ENCODE assay signal across 19 cellular contexts in the genomic region with DNA sequence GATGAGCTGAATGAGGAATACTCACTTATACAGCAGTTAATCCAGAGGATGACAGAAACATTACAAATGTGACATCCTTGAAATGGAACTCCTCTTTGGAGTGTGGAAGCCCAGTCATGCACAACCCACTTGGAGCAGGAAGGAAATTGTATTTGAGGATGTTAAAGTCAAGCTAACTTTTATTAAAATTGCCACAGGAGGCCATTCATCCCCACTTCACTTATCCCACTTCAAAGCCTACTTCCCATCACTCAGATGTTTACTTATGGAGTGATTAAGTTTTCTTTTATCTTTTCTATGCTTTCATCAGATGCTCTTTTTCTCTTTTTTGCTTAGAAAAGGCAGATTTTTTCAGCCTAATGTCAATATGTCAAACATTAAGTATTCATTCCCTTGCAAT.
"Had no signal": no experiment of that assay in that cellular context is flagged by ENCODE, and none has a peak within 500 bp of the region (broad histone marks: within the 10 kb centered on the region; RNA-seq: fewer than 3 reads in every experiment).

No MANE protein-coding gene starts in this region.

- H3K36me3 Mint-ChIP-seq: activated naive CD8-positive, alpha-beta T cell treated with anti-CD3 and anti-CD28 coated beads, Interleukin-2, amount 10 ng/mL, durations not matched to agents 7 days and 5 days had no signal

- H3K4me1 Mint-ChIP-seq: activated naive CD8-positive, alpha-beta T cell treated with anti-CD3 and anti-CD28 coated beads, Interleukin-2, amount 10 ng/mL, durations not matched to agents 7 days and 5 days; immature natural killer cell; naive thymus-derived CD4-positive, alpha-beta T cell had no signal

- DNase-seq: activated CD4-positive, alpha-beta T cell treated with anti-CD3 and anti-CD28 coated beads for 1 hour; activated CD4-positive, alpha-beta T cell treated with anti-CD3 and anti-CD28 coated beads, Interleukin-2, amount 50 U/mL, for 4 hours; activated naive CD8-positive, alpha-beta T cell treated with anti-CD3 and anti-CD28 coated beads, Interleukin-2, amount 10 ng/mL, durations not matched to agents 7 days and 5 days; activated T-cell treated with anti-CD3 and anti-CD28 coated beads for 4 hours; amygdala; dermis blood vessel endothelial cell; effector memory CD4-positive, alpha-beta T cell; heart left ventricle; immature natural killer cell; mesenchymal stem cell; naive thymus-derived CD4-positive, alpha-beta T cell; stimulated activated CD4-positive, alpha-beta T cell treated with anti-CD3 and anti-CD28 coated beads, Interleukin-2, amount 100 ng/mL, for 24 hours; uterus had no signal

- H3K27me3 ChIP-seq: esophagus muscularis mucosa, gastroesophageal sphincter, heart left ventricle, right atrium auricular region, tibial nerve, uterus had no signal

- H3K27ac Mint-ChIP-seq: activated naive CD8-positive, alpha-beta T cell treated with anti-CD3 and anti-CD28 coated beads, Interleukin-2, amount 10 ng/mL, durations not matched to agents 7 days and 5 days; immature natural killer cell; naive thymus-derived CD4-positive, alpha-beta T cell; stimulated activated naive CD8-positive, alpha-beta T cell treated with anti-CD3 and anti-CD28 coated beads, Interleukin-15, Interleukin-2, amounts not matched to agents 100 ng/mL and 50 ng/mL, for 24 hours had no signal

- H3K9me3 Mint-ChIP-seq: activated naive CD8-positive, alpha-beta T cell treated with anti-CD3 and anti-CD28 coated beads, Interleukin-2, amount 10 ng/mL, durations not matched to agents 7 days and 5 days; immature natural killer cell; naive thymus-derived CD4-positive, alpha-beta T cell; stimulated activated naive CD8-positive, alpha-beta T cell treated with anti-CD3 and anti-CD28 coated beads, Interleukin-15, Interleukin-2, amounts not matched to agents 100 ng/mL and 50 ng/mL, for 24 hours had no signal

- ATAC-seq: gastroesophageal sphincter; heart left ventricle; naive thymus-derived CD4-positive, alpha-beta T cell had no signal

- H3K4me3 Mint-ChIP-seq: activated naive CD8-positive, alpha-beta T cell treated with anti-CD3 and anti-CD28 coated beads, Interleukin-2, amount 10 ng/mL, durations not matched to agents 7 days and 5 days; immature natural killer cell; naive thymus-derived CD4-positive, alpha-beta T cell; stimulated activated naive CD8-positive, alpha-beta T cell treated with anti-CD3 and anti-CD28 coated beads, Interleukin-15, Interleukin-2, amounts not matched to agents 100 ng/mL and 50 ng/mL, for 24 hours had no signal

- H3K9me3 ChIP-seq: esophagus muscularis mucosa, gastroesophageal sphincter, heart left ventricle, prostate gland, right atrium auricular region, tibial nerve, uterus had no signal

- H3K27ac ChIP-seq: esophagus muscularis mucosa, gastroesophageal sphincter, heart left ventricle, prostate gland, right atrium auricular region, tibial nerve, uterus had no signal

- H3K4me3 ChIP-seq: esophagus muscularis mucosa, gastroesophageal sphincter, heart left ventricle, prostate gland, right atrium auricular region, tibial nerve, uterus had no signal

- H3K36me3 ChIP-seq: esophagus muscularis mucosa, gastroesophageal sphincter, heart left ventricle, prostate gland, right atrium auricular region, tibial nerve, uterus had no signal

- H3K4me1 ChIP-seq: esophagus muscularis mucosa, gastroesophageal sphincter, heart left ventricle, prostate gland, right atrium auricular region, tibial nerve, uterus had no signal

- H3K27me3 Mint-ChIP-seq: activated naive CD8-positive, alpha-beta T cell treated with anti-CD3 and anti-CD28 coated beads, Interleukin-2, amount 10 ng/mL, durations not matched to agents 7 days and 5 days; naive thymus-derived CD4-positive, alpha-beta T cell; stimulated activated naive CD8-positive, alpha-beta T cell treated with anti-CD3 and anti-CD28 coated beads, Interleukin-15, Interleukin-2, amounts not matched to agents 100 ng/mL and 50 ng/mL, for 24 hours had no signal
